8 cellular contexts compared by ENCODE assay signal in genomic region chr9:130938652-130939404, GRCh38. TPM values are rescaled to one million over a fixed set of nuclear protein-coding genes. Genes with fewer than 3 reads are reported as not detected.
A peak's percentile ranks its signal among the peaks of the same experiment; 100 is the strongest.
DNase-seq lines count a peak whose midpoint lies in the region; ATAC-seq and TF ChIP-seq lines count a peak whose summit lies in the region.

FIBCD1 (minus strand) TSS chr9:130939247; CDS start chr9:130938607, 640 bp downstream.

- in situ Hi-C loops in brain microvascular endothelial cell (cut with HindIII; ENCODE audit: low pct_ligation_motif_present, low sequenced_read_pairs), result no loop called here

- H3K4me1 ChIP-seq in right lobe of liver (peaks cover 0 to 10% (median 0%) of the 10 kb centered on the region in 4 donors), vagina (peaks cover 31% of the 10 kb centered on the region)

- POLR2A ChIA-PET in activated CD4-positive, alpha-beta T cell treated with anti-CD3 and anti-CD28 coated beads, Interleukin-2, amount 10 ng/mL, durations not matched to agents 7 days and 5 days (lab: Charles Lee), result no interaction called here

- H3K9me3 ChIP-seq in right lobe of liver, result no peaks in the 10 kb centered on the region
- H3K9me3 ChIP-seq in vagina, result no peaks in the 10 kb centered on the region

- intact Hi-C loops in right lobe of liver (cut with DNase I) (no loop called here), vagina (cut with DNase I) (loop anchor here (5.0 kb wide), 2 partner anchors 167 to 232 kb away; no protein-coding TSS in a partner anchor)

- TF ChIP-seq POLR2A in right lobe of liver (IDR thresholded peaks at IDR 0.05), result no peak
- no peak for TF ChIP-seq POLR2A in vagina (IDR thresholded peaks at IDR 0.05)

- H3K4me3 ChIP-seq in brain microvascular endothelial cell (ENCODE audit: low read depth, low read length) (peak within 1 kb of the TSS; percentile 47), right lobe of liver (peak within 1 kb of the TSS in 2 of 3 donors; percentile 20 to 39), vagina (peak within 1 kb of the TSS; percentile 45 to 50)

- H3K27me3 ChIP-seq in brain microvascular endothelial cell (replicated peaks), result peaks cover 70% of the 10 kb centered on the region
- peaks cover 0 to 36% of the 10 kb centered on the region in 2 donors for H3K27me3 ChIP-seq in right lobe of liver
- H3K27me3 ChIP-seq in vagina, result peaks cover 19% of the 10 kb centered on the region

- H3K4me1 Mint-ChIP-seq in activated CD4-positive, alpha-beta T cell treated with anti-CD3 and anti-CD28 coated beads, Interleukin-2, amount 10 ng/mL, durations not matched to agents 7 days and 5 days, result peaks cover 13% of the 10 kb centered on the region

- no peaks in the 10 kb centered on the region for H3K36me3 ChIP-seq in brain microvascular endothelial cell (replicated peaks)
- no peaks in the 10 kb centered on the region for H3K36me3 ChIP-seq in right lobe of liver
- H3K36me3 ChIP-seq in vagina, result no peaks in the 10 kb centered on the region

- TF ChIP-seq CTCF in brain microvascular endothelial cell (IDR thresholded peaks at IDR 0.05; ENCODE audit: low read depth, low read length, missing control alignments) (no peak), right lobe of liver (IDR thresholded peaks at IDR 0.05) (peak in 3 of 4 donors; percentile 8 to 23 (median 15)), vagina (IDR thresholded peaks at IDR 0.05) (no peak)

- H3K4me3 Mint-ChIP-seq in activated CD4-positive, alpha-beta T cell treated with anti-CD3 and anti-CD28 coated beads, Interleukin-2, amount 10 ng/mL, durations not matched to agents 7 days and 5 days, result peak within 1 kb of the TSS; percentile 36

- no peak within 1 kb of the TSS for H3K27ac ChIP-seq in brain microvascular endothelial cell
- no peak within 1 kb of the TSS for H3K27ac ChIP-seq in right lobe of liver
- H3K27ac ChIP-seq in vagina, result no peak within 1 kb of the TSS

- H3K27me3 Mint-ChIP-seq in activated CD4-positive, alpha-beta T cell treated with anti-CD3 and anti-CD28 coated beads, Interleukin-2, amount 10 ng/mL, durations not matched to agents 7 days and 5 days, result peaks cover 51% of the 10 kb centered on the region

- peak; percentile 14 for DNase-seq in activated CD4-positive, alpha-beta T cell treated with anti-CD3 and anti-CD28 coated beads, Interleukin-2, amount 10 ng/mL, durations not matched to agents 7 days and 5 days
- DNase-seq in activated CD4-positive, alpha-beta T cell treated with anti-CD3 and anti-CD28 coated beads for 4 hours, result no peak
- peak; percentile 51 for DNase-seq in NCI-H460 (ENCODE audit: extremely low read depth, low read depth)
- no peak for DNase-seq in brain microvascular endothelial cell
- no peak for DNase-seq in right lobe of liver
- DNase-seq in vagina (ENCODE audit: extremely low spot score in 2 of 2), result no peak
- no peak for DNase-seq in NCI-H1436 treated with DMSO at 0.1 percent for 48 hours (lab: John Stamatoyannopoulos, UW)

- no peaks in the 10 kb centered on the region for H3K36me3 Mint-ChIP-seq in activated CD4-positive, alpha-beta T cell treated with anti-CD3 and anti-CD28 coated beads, Interleukin-2, amount 10 ng/mL, durations not matched to agents 7 days and 5 days (ENCODE audit: low read depth)

- no peaks in the 10 kb centered on the region for H3K9me3 Mint-ChIP-seq in activated CD4-positive, alpha-beta T cell treated with anti-CD3 and anti-CD28 coated beads, Interleukin-2, amount 10 ng/mL, durations not matched to agents 7 days and 5 days

- ATAC-seq in right lobe of liver (no peak), HG03571 (IDR thresholded peaks at IDR 0.05; ENCODE audit: unreplicated experiment) (no peak)

- H3K27ac Mint-ChIP-seq in activated CD4-positive, alpha-beta T cell treated with anti-CD3 and anti-CD28 coated beads, Interleukin-2, amount 10 ng/mL, durations not matched to agents 7 days and 5 days, result no peak within 1 kb of the TSS

- WGBS in right lobe of liver (ENCODE audit: insufficient coverage, low coverage, low lambda C conversion rate, missing lambda C conversion rate), result under 1% methylated on average over 28 of the region's 98 CpGs

- CTCF ChIA-PET in activated CD4-positive, alpha-beta T cell treated with anti-CD3 and anti-CD28 coated beads, Interleukin-2, amount 10 ng/mL, durations not matched to agents 7 days and 5 days (lab: Charles Lee), result no interaction called here

RNA-seq across cellular contexts. Expression of gene FIBCD1, which starts in this region (rescaled TPM):
- total RNA-seq in activated CD4-positive, alpha-beta T cell treated with anti-CD3 and anti-CD28 coated beads, Interleukin-2, amount 10 ng/mL, durations not matched to agents 7 days and 5 days, result not detected
- total RNA-seq in NCI-H460 (2014; rRNA removed; shearing (Covaris generic)), result 14.3 and 14.6 TPM in 2 replicates
- 8.3 and 10.0 TPM in 2 replicates for polyA plus RNA-seq in NCI-H460 (2014; cell fraction: nucleus; rRNA removed)
- total RNA-seq in right lobe of liver (not detected), vagina (not detected)

Comparison
In these comparisons a context has a peak if more than half of its experiments do, and no peak if none do; other contexts are left out.
1. RNA of gene FIBCD1 (total RNA-seq): 14.3 to 14.6 TPM in NCI-H460; not detected in activated CD4-positive, alpha-beta T cell treated with anti-CD3 and anti-CD28 coated beads, Interleukin-2, amount 10 ng/mL, durations not matched to agents 7 days and 5 days, not detected in right lobe of liver and not detected in vagina (single experiment); every median in the first group is over 10 times any median in the second.
2. Peak in DNase-seq in activated CD4-positive, alpha-beta T cell treated with anti-CD3 and anti-CD28 coated beads, Interleukin-2, amount 10 ng/mL, durations not matched to agents 7 days and 5 days; RNA of the gene not detected or under 1 TPM.
3. CTCF ChIP-seq: peak in right lobe of liver (3 of 4); none in brain microvascular endothelial cell (single experiment) and vagina (0 of 3).
4. Peak in every context shown above with its lines, with median percentiles within 50 percentile points of each other: H3K4me3 ChIP-seq.